Comparison of ENCODE assay signal across 16 cellular contexts in the genomic region with DNA sequence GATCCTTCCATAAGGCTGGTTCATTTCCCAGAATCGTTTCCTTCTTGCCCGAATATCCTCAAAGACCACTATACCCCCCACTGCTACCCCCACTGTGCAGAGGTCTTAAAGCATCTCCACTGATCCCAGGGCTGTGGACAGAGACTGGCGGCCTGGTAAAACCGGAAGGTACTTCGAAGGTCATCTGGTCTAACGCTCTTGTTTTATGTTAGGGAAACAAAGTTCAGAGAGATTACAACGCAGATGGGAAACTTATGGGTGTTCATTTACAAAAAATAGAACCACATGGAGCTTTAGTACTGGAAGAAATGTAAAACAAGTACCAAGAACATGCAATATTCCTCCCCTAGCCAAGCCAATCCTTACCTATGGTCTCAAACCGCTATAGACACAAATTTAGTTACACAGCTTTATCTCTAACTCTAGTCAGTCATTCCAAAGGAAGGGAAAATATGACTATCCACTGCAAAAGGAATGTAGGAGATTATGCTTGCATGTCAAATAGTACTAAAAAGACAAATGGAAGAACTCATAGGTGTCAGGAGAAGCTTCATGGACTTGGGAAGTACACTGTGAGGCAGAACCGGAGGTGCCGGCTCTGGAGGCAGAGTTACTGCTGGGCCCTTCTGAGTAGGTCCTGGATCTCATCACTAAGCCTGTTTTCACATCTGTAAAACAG.
A peak's percentile ranks its signal among the peaks of the same experiment; 100 is the strongest.
DNase-seq lines count a peak whose midpoint lies in the region; ATAC-seq, FAIRE-seq and TF ChIP-seq lines count a peak whose summit lies in the region.
"Had no signal": no experiment of that assay in that cellular context is flagged by ENCODE, and none has a peak within 500 bp of the region (broad histone marks: within the 10 kb centered on the region; RNA-seq: fewer than 3 reads in every experiment).

No MANE protein-coding gene starts in this region.

- H3K27me3 Mint-ChIP-seq in glutamatergic neuron (ENCODE audit: unreplicated experiment): no peaks in the 10 kb centered on the region

- no peak for DNase-seq in left ventricle myocardium inferior
- no peak for DNase-seq in left cardiac atrium
- no peak for DNase-seq in GM12878 (ENCODE audit: low read depth, low spot score)
- DNase-seq in right lobe of liver: no peak
- no peak for DNase-seq in tibial nerve (ENCODE audit: low spot score in 2 of 2)
- no peak for DNase-seq in glutamatergic neuron
- no peak for DNase-seq in NCI-H1048 (lab: John Stamatoyannopoulos, UW)
- DNase-seq: activated CD4-positive, alpha-beta T cell treated with anti-CD3 and anti-CD28 coated beads for 4 hours; DMS79 treated with DMSO at 0.1 percent for 48 hours; hippocampal formation; NCI-H1436; NCI-H510A; SW 1271 had no signal

- POLR2A ChIA-PET in GM12878 (lab: Charles Lee): no interaction called here

- no peaks in the 10 kb centered on the region; the same call in 1 of the 2 replicates for H4K20me1 ChIP-seq in GM12878 (ENCODE audit: control insufficient read depth, insufficient read depth)

- no peak for TF ChIP-seq RAD21 in GM12878 (IDR thresholded peaks at IDR 0.05; ENCODE audit: insufficient read depth, low read depth, low read length)

- H3K27ac Mint-ChIP-seq in glutamatergic neuron (ENCODE audit: unreplicated experiment): no peak overlapping the region

- H3K36me3 ChIP-seq in left ventricle myocardium inferior: no peaks in the 10 kb centered on the region
- H3K36me3 ChIP-seq in GM12878 (ENCODE audit: control insufficient read depth in 2 of 2, insufficient read depth in 2 of 2, low read length in 1 of 2): no peaks in the 10 kb centered on the region
- no peaks in the 10 kb centered on the region for H3K36me3 ChIP-seq in right lobe of liver
- H3K36me3 ChIP-seq in tibial nerve: no peaks in the 10 kb centered on the region
- H3K36me3 ChIP-seq: breast epithelium had no signal

- RAD21 ChIA-PET in GM12878 (lab: Charles Lee; ENCODE audit: unreplicated experiment): no interaction called here

- no peaks in the 10 kb centered on the region for H3K36me3 Mint-ChIP-seq in glutamatergic neuron (ENCODE audit: unreplicated experiment)

- no TSS peak for BruUV-seq in GM12878 (replicated peaks; lab: Mats Ljungman, UMichigan)

- no peaks in the 10 kb centered on the region for H3K9me3 Mint-ChIP-seq in glutamatergic neuron (ENCODE audit: unreplicated experiment)

- FAIRE-seq in GM12878 (lab: Jason Lieb, UNC): peak; percentile 35
- FAIRE-seq: urothelium cell line had no signal

- no peak overlapping the region for H3K4me3 Mint-ChIP-seq in glutamatergic neuron (ENCODE audit: unreplicated experiment)

- H3K9me3 ChIP-seq in left ventricle myocardium inferior (replicated peaks) (no peaks in the 10 kb centered on the region), GM12878 (replicated peaks; ENCODE audit: control insufficient read depth, insufficient read depth, low read length) (no peaks in the 10 kb centered on the region), right lobe of liver (no peaks in the 10 kb centered on the region), tibial nerve (no peaks in the 10 kb centered on the region)
- H3K9me3 ChIP-seq: breast epithelium had no signal

- intact Hi-C loops in left ventricle myocardium inferior (cut with micrococcal nuclease): no loop called here
- intact Hi-C loops in left cardiac atrium (cut with DNase I): loop anchor here in 1 of 2 donors (10.0 kb wide), 1 partner anchor 96 kb away; the partner anchor contains the start of gene FOXO1
- intact Hi-C loops in GM12878 (cut with micrococcal nuclease; ENCODE audit: unreplicated experiment): no loop called here
- intact Hi-C loops in right lobe of liver (cut with DNase I): no loop called here

- H3K4me1 ChIP-seq in left ventricle myocardium inferior (peaks cover 91% of the 10 kb centered on the region), GM12878 (ENCODE audit: control insufficient read depth, insufficient read depth, low read length) (peaks cover 6% of the 10 kb centered on the region; the same call in 1 of the 2 replicates), right lobe of liver (peaks cover 0 to 47% (median 20%) of the 10 kb centered on the region in 4 donors), tibial nerve (peaks cover 0 to 97% (median 64%) of the 10 kb centered on the region in 4 donors)

- TF ChIP-seq EP300 in GM12878 (IDR thresholded peaks at IDR 0.05; ENCODE audit: borderline replicate concordance in 1 of 2, control insufficient read depth in 1 of 2, low read depth in 2 of 2, low read length in 2 of 2): no peak
- no peak for TF ChIP-seq EP300 in tibial nerve (IDR thresholded peaks at IDR 0.05)

- peak overlapping the region; percentile 20 for H3K27ac ChIP-seq in left ventricle myocardium inferior (replicated peaks)
- H3K27ac ChIP-seq in GM12878 (ENCODE audit: control insufficient read depth, insufficient read depth): no peak overlapping the region
- peak overlapping the region in 2 of 3 donors; percentile 12 to 29 for H3K27ac ChIP-seq in right lobe of liver
- peak overlapping the region; percentile 2 to 70 (median 38) for H3K27ac ChIP-seq in tibial nerve

- peaks cover 2% of the 10 kb centered on the region for H3K4me1 Mint-ChIP-seq in glutamatergic neuron (ENCODE audit: low read depth, unreplicated experiment)

- H3K79me2 ChIP-seq in GM12878 (ENCODE audit: control insufficient read depth, insufficient read depth, low read length): peaks cover 2% of the 10 kb centered on the region

- WGBS in GM12878 (ENCODE audit: insufficient coverage, insufficient replicate concordance, low lambda C conversion rate, missing lambda C conversion rate): 99% methylated on average over 10 of the region's 10 CpGs
- 37% methylated on average over 8 of the region's 10 CpGs for WGBS in right lobe of liver (ENCODE audit: insufficient coverage, low coverage, low lambda C conversion rate, missing lambda C conversion rate)
- 35 to 48% methylated on average over 10 of the region's 10 CpGs for WGBS in tibial nerve, 2 donors

- TF ChIP-seq CTCF in left ventricle myocardium inferior (IDR thresholded peaks at IDR 0.05; ENCODE audit: borderline replicate concordance) (no peak), GM12878 (IDR thresholded peaks at IDR 0.05 in 2 of 3, conservative IDR thresholded peaks at IDR 0.05 in 1 of 3; ENCODE audit: control insufficient read depth in 2 of 3, extremely low read depth in 1 of 3, insufficient read depth in 1 of 3, low read depth in 3 of 3, low read length in 3 of 3) (no peak), right lobe of liver (IDR thresholded peaks at IDR 0.05) (no peak), tibial nerve (IDR thresholded peaks at IDR 0.05) (no peak), glutamatergic neuron (IDR thresholded peaks at IDR 0.05; ENCODE audit: partially characterized antibody, unreplicated experiment) (no peak)

- TF ChIP-seq POLR2A in GM12878 (IDR thresholded peaks at IDR 0.05; ENCODE audit: low read depth, low read length): no peak
- TF ChIP-seq POLR2A in right lobe of liver (IDR thresholded peaks at IDR 0.05): no peak
- no peak for TF ChIP-seq POLR2A in tibial nerve (IDR thresholded peaks at IDR 0.05)

- ATAC-seq in left cardiac atrium: no peak
- no peak for ATAC-seq in GM12878
- peak; percentile 19 to 41 (median 30) for ATAC-seq in right lobe of liver
- ATAC-seq in HG03095 (IDR thresholded peaks at IDR 0.05; ENCODE audit: unreplicated experiment): no peak

- no peak overlapping the region for H3K4me2 ChIP-seq in GM12878 (ENCODE audit: control insufficient read depth, insufficient read depth)

- in situ Hi-C loops in GM12878 (cut with MboI): no loop called here

- H3K9ac ChIP-seq in GM12878 (ENCODE audit: control insufficient read depth, insufficient read depth, low read length): no peak overlapping the region

- CTCF ChIA-PET in GM12878 (lab: Yijun Ruan, JAX): no interaction called here

- H2AFZ ChIP-seq in GM12878 (ENCODE audit: control insufficient read depth, low read depth, low read length): no peak overlapping the region

- H3K4me3 ChIP-seq in left ventricle myocardium inferior: no peak overlapping the region
- no peak overlapping the region for H3K4me3 ChIP-seq in GM12878
- no peak overlapping the region for H3K4me3 ChIP-seq in right lobe of liver
- H3K4me3 ChIP-seq in tibial nerve: peak overlapping the region in 1 of 4 donors; percentile 0
- H3K4me3 ChIP-seq: breast epithelium had no signal

- SMC1A ChIA-PET in GM12878 (lab: Charles Lee; ENCODE audit: uncharacterized antibody, unreplicated experiment): interaction anchor here (0.7 to 1.8 kb wide), 3 partner anchors 9 to 508 kb away, joined by 3 to 6 read pairs (median 3); no protein-coding TSS in a partner anchor

- H3K27me3 ChIP-seq in left ventricle myocardium inferior (ENCODE audit: low read depth) (no peaks in the 10 kb centered on the region), GM12878 (replicated peaks in 1 of 2; ENCODE audit: control insufficient read depth in 2 of 2, insufficient read depth in 2 of 2, low read length in 1 of 2) (no peaks in the 10 kb centered on the region), right lobe of liver (no peaks in the 10 kb centered on the region), tibial nerve (no peaks in the 10 kb centered on the region)
- H3K27me3 ChIP-seq: breast epithelium had no signal

TF ChIP-seq in GM12878, 131 proteins besides CTCF, POLR2A, EP300 and RAD21:
- TF ChIP-seq ELK1 (IDR thresholded peaks at IDR 0.05; ENCODE audit: low read depth, low read length) (no peak), ZNF384 (IDR thresholded peaks at IDR 0.05; ENCODE audit: borderline replicate concordance, low read depth, low read length) (no peak)
- TF ChIP-seq, protein P1, sequence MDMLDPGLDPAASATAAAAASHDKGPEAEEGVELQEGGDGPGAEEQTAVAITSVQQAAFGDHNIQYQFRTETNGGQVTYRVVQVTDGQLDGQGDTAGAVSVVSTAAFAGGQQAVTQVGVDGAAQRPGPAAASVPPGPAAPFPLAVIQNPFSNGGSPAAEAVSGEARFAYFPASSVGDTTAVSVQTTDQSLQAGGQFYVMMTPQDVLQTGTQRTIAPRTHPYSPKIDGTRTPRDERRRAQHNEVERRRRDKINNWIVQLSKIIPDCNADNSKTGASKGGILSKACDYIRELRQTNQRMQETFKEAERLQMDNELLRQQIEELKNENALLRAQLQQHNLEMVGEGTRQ (IDR thresholded peaks at IDR 0.05; ENCODE audit: borderline replicate concordance, low read depth, low read length): no peak

Comparison
In these comparisons a context has a peak if more than half of its experiments do, and no peak if none do; other contexts are left out.
1. ATAC-seq: peak in right lobe of liver (4 of 4); none in left cardiac atrium (0 of 2), GM12878 (single experiment) and HG03095 (single experiment).